16 cellular contexts compared by ENCODE assay signal in the genomic region with DNA sequence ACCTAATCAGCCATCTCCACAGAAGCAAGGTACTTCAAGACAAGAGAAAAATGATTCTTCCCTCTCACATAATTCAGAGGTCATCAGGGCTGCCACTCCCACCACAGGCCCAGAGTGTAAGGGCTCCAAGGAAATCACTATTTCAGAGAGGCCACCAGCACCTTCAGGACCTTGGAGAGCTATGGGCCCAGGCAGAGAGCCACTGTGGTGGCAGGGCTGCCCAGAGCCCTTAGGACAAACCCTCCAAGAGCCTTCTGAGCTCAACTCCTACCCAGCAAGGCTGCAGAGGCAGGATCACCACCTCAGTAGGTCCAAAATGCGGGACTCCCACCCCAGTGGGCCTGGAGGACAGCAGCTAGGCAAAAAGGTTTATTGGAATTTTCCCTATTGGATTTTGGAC.
DNase-seq lines count a peak whose midpoint lies in the region; ATAC-seq lines count a peak whose summit lies in the region.
"Had no signal": no experiment of that assay in that cellular context is flagged by ENCODE, and none has a peak within 500 bp of the region (broad histone marks: within the 10 kb centered on the region; RNA-seq: fewer than 3 reads in every experiment).

No MANE protein-coding gene starts in this region.

- ATAC-seq in activated naive CD8-positive, alpha-beta T cell treated with anti-CD3 and anti-CD28 coated beads, Interleukin-2, amount 50 U/mL, for 24 hours = no peak
- no peak for ATAC-seq in GM21360 (IDR thresholded peaks at IDR 0.05; ENCODE audit: unreplicated experiment)
- ATAC-seq: stimulated activated naive B cell treated with anti-CD40 and anti-IgM and Interleukin-4, amounts not matched to agents 10 μg/mL and 1 μg/mL and 100 μg/mL, for 72 hours; T-cell had no signal

- H3K36me3 Mint-ChIP-seq in activated naive CD8-positive, alpha-beta T cell treated with anti-CD3 and anti-CD28 coated beads, Interleukin-2, amount 50 U/mL, for 24 hours (ENCODE audit: low read depth) = peaks cover 5% of the 10 kb centered on the region

- no peak overlapping the region for H3K4me3 Mint-ChIP-seq in activated naive CD8-positive, alpha-beta T cell treated with anti-CD3 and anti-CD28 coated beads, Interleukin-2, amount 50 U/mL, for 24 hours
- H3K4me3 Mint-ChIP-seq: IgD-negative memory B cell; stimulated activated naive B cell treated with anti-CD40 and anti-IgM and Interleukin-4, amounts not matched to agents 10 μg/mL and 1 μg/mL and 100 μg/mL, for 72 hours; T-cell had no signal

- peak overlapping the region; percentile 42 for H3K27ac ChIP-seq in angular gyrus (ENCODE audit: low read depth, low read length)
- H3K27ac ChIP-seq: BLaER1 had no signal

- DNase-seq in AG08396 (ENCODE audit: low spot score) (peak; percentile 53), HK-2 (ENCODE audit: unreplicated experiment) (peak; percentile 5), iPS-NIHi11 (ENCODE audit: low spot score) (peak; percentile 75)
- DNase-seq in stimulated activated CD4-positive, alpha-beta T cell treated with anti-CD3 and anti-CD28 coated beads, Interleukin-12 subunit alpha, Interleukin-12 subunit beta, amount 100 ng/mL, for 4 hours = no peak
- DNase-seq in central memory CD4-positive, alpha-beta T cell = no peak
- no peak for DNase-seq in activated naive CD8-positive, alpha-beta T cell treated with anti-CD3 and anti-CD28 coated beads, Interleukin-2, amount 50 U/mL, for 24 hours
- DNase-seq: activated naive CD4-positive, alpha-beta T cell treated with anti-CD3 and anti-CD28 coated beads, Interleukin-2, amount 50 U/mL, for 16 hours; cortex of kidney; NCI-H2029 treated with DMSO at 0.1 percent for 48 hours; stimulated activated CD4-positive, alpha-beta T cell treated with anti-CD3 and anti-CD28 coated beads, Interleukin-1b, Interleukin-23, amount 100 ng/mL, for 48 hours; stimulated activated naive B cell treated with anti-CD40 and anti-IgM and Interleukin-4, amounts not matched to agents 10 μg/mL and 1 μg/mL and 100 μg/mL, for 72 hours; T-cell had no signal

- no peak overlapping the region for H3K27ac Mint-ChIP-seq in activated naive CD8-positive, alpha-beta T cell treated with anti-CD3 and anti-CD28 coated beads, Interleukin-2, amount 50 U/mL, for 24 hours
- H3K27ac Mint-ChIP-seq: IgD-negative memory B cell; stimulated activated naive B cell treated with anti-CD40 and anti-IgM and Interleukin-4, amounts not matched to agents 10 μg/mL and 1 μg/mL and 100 μg/mL, for 72 hours; T-cell had no signal

- peaks cover 4% of the 10 kb centered on the region for H3K4me1 Mint-ChIP-seq in activated naive CD8-positive, alpha-beta T cell treated with anti-CD3 and anti-CD28 coated beads, Interleukin-2, amount 50 U/mL, for 24 hours
- H3K4me1 Mint-ChIP-seq: IgD-negative memory B cell; stimulated activated naive B cell treated with anti-CD40 and anti-IgM and Interleukin-4, amounts not matched to agents 10 μg/mL and 1 μg/mL and 100 μg/mL, for 72 hours had no signal

- no peaks in the 10 kb centered on the region for H3K9me3 Mint-ChIP-seq in activated naive CD8-positive, alpha-beta T cell treated with anti-CD3 and anti-CD28 coated beads, Interleukin-2, amount 50 U/mL, for 24 hours
- H3K9me3 Mint-ChIP-seq: T-cell had no signal

- peaks cover 6% of the 10 kb centered on the region for H3K27me3 Mint-ChIP-seq in activated naive CD8-positive, alpha-beta T cell treated with anti-CD3 and anti-CD28 coated beads, Interleukin-2, amount 50 U/mL, for 24 hours
- H3K27me3 Mint-ChIP-seq: IgD-negative memory B cell, T-cell had no signal

Comparison
In these comparisons a context has a peak if more than half of its experiments do, and no peak if none do; other contexts are left out.
1. DNase-seq: peak in AG08396 (single experiment), HK-2 (single experiment) and iPS-NIHi11 (single experiment); none in stimulated activated CD4-positive, alpha-beta T cell treated with anti-CD3 and anti-CD28 coated beads, Interleukin-12 subunit alpha, Interleukin-12 subunit beta, amount 100 ng/mL, for 4 hours (single experiment), central memory CD4-positive, alpha-beta T cell (single experiment) and activated naive CD8-positive, alpha-beta T cell treated with anti-CD3 and anti-CD28 coated beads, Interleukin-2, amount 50 U/mL, for 24 hours (single experiment).